10 cellular contexts compared by ENCODE assay signal in the genomic region with DNA sequence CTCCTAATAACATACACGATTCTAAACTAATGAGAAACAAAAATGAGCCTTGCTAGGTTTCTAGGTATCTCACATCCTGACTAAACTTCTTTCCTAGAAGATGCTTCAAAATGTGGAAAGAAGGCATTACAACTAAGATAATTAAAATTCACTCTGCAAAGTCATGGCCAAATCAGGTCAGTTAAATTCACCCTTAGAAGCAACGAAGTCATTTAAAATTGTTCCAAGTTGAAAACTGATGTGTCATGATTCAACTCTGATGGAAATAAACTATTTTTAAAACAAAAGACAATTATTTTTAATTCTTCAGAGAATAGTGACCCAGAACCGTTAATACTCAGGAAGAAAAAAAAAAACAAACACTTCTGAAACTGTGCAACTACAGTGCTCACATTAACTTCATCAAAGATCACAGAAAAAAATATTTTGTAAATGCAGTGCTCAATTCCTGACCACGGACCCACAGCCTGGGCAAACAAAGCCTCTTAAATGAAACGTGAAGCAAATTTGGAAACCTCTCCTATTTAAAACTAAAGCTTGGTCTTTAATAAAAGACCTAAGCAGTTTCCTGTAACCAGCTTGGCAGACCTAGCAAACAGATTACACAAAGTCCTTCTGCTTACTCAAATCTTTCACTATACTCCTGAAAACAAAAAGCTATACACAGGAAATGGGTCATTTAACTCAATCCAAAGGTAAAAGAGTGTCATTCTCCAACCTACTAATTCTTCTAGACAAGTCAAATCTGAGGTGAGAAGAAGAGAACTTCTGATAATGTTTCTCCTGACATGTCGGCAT. TPM values are rescaled to one million over a fixed set of nuclear protein-coding genes. Genes with fewer than 3 reads are reported as not detected.
DNase-seq lines count a peak whose midpoint lies in the region; ATAC-seq and TF ChIP-seq lines count a peak whose summit lies in the region.
"Had no signal": no experiment of that assay in that cellular context is flagged by ENCODE, and none has a peak within 500 bp of the region (broad histone marks: within the 10 kb centered on the region; RNA-seq: fewer than 3 reads in every experiment).

No MANE protein-coding gene starts in this region.

- peaks cover 6% of the 10 kb centered on the region for H3K9me3 Mint-ChIP-seq in chondrocyte (ENCODE audit: low read depth)
- H3K9me3 Mint-ChIP-seq in activated CD4-positive, alpha-beta T cell treated with anti-CD3 and anti-CD28 coated beads, Interleukin-2, amount 10 ng/mL, durations not matched to agents 7 days and 5 days, result no peaks in the 10 kb centered on the region

- ATAC-seq in HG03095 (IDR thresholded peaks at IDR 0.05; ENCODE audit: unreplicated experiment), result no peak
- ATAC-seq in HG02610 (IDR thresholded peaks at IDR 0.05; ENCODE audit: unreplicated experiment), result no peak

- peaks cover 64% of the 10 kb centered on the region for H3K4me1 Mint-ChIP-seq in chondrocyte (ENCODE audit: low read depth)
- H3K4me1 Mint-ChIP-seq in activated CD4-positive, alpha-beta T cell treated with anti-CD3 and anti-CD28 coated beads, Interleukin-2, amount 10 ng/mL, durations not matched to agents 7 days and 5 days, result peaks cover 11% of the 10 kb centered on the region

- no peaks in the 10 kb centered on the region for H3K79me2 ChIP-seq in KMS-11 (ENCODE audit: insufficient read depth, low read depth)

- H3K9ac ChIP-seq in KMS-11, result peak overlapping the region; percentile 65

- TF ChIP-seq CTCF in KMS-11 (conservative IDR thresholded peaks at IDR 0.05; ENCODE audit: low read depth, low read length) (no peak), chondrocyte (IDR thresholded peaks at IDR 0.05) (no peak)

- H3K27me3 ChIP-seq in KMS-11 (ENCODE audit: insufficient read depth, low read depth), result no peaks in the 10 kb centered on the region

- H3K27ac Mint-ChIP-seq in chondrocyte (ENCODE audit: unreplicated experiment), result peak overlapping the region; percentile 86
- no peak overlapping the region for H3K27ac Mint-ChIP-seq in activated CD4-positive, alpha-beta T cell treated with anti-CD3 and anti-CD28 coated beads, Interleukin-2, amount 10 ng/mL, durations not matched to agents 7 days and 5 days

- no peaks in the 10 kb centered on the region for H4K20me1 ChIP-seq in KMS-11 (ENCODE audit: insufficient read depth)

- H3K36me3 ChIP-seq in KMS-11 (ENCODE audit: insufficient read depth), result no peaks in the 10 kb centered on the region

- H3K27ac ChIP-seq in KMS-11, result peak overlapping the region; percentile 89

- no peak overlapping the region for H3K4me3 Mint-ChIP-seq in chondrocyte (ENCODE audit: unreplicated experiment)
- H3K4me3 Mint-ChIP-seq in activated CD4-positive, alpha-beta T cell treated with anti-CD3 and anti-CD28 coated beads, Interleukin-2, amount 10 ng/mL, durations not matched to agents 7 days and 5 days, result no peak overlapping the region

- no peaks in the 10 kb centered on the region for H3K27me3 Mint-ChIP-seq in chondrocyte (ENCODE audit: low read depth)
- H3K27me3 Mint-ChIP-seq in activated CD4-positive, alpha-beta T cell treated with anti-CD3 and anti-CD28 coated beads, Interleukin-2, amount 10 ng/mL, durations not matched to agents 7 days and 5 days, result no peaks in the 10 kb centered on the region

- peak overlapping the region; percentile 65 for H2AFZ ChIP-seq in KMS-11 (ENCODE audit: low read depth)

- no peak overlapping the region for H3K4me3 ChIP-seq in KMS-11 (IDR thresholded peaks at IDR 0.05; ENCODE audit: insufficient read depth, low read depth, low read length)

- CTCF ChIA-PET in activated CD4-positive, alpha-beta T cell treated with anti-CD3 and anti-CD28 coated beads, Interleukin-2, amount 10 ng/mL, durations not matched to agents 7 days and 5 days (lab: Charles Lee), result interaction anchor here (0.6 kb wide), 1 partner anchor 528 kb away, joined by 5 read pairs; no protein-coding TSS in a partner anchor

- DNase-seq in AG20443 (ENCODE audit: low spot score) (peak; percentile 11), chondrocyte (ENCODE audit: low spot score) (no peak), lung microvascular endothelial cell (ENCODE audit: low read depth in 2 of 2) (peak; percentile 28 to 50), NCI-H1436 treated with DMSO at 0.1 percent for 48 hours (lab: John Stamatoyannopoulos, UW) (no peak)
- no peak for DNase-seq in activated CD4-positive, alpha-beta T cell treated with anti-CD3 and anti-CD28 coated beads, Interleukin-2, amount 10 ng/mL, durations not matched to agents 7 days and 5 days
- DNase-seq: EL, NCI-H2029 had no signal

- peaks cover 42% of the 10 kb centered on the region for H3K4me1 ChIP-seq in KMS-11 (ENCODE audit: low read depth, poor library complexity, severe bottlenecking)

- POLR2A ChIA-PET in activated CD4-positive, alpha-beta T cell treated with anti-CD3 and anti-CD28 coated beads, Interleukin-2, amount 10 ng/mL, durations not matched to agents 7 days and 5 days (lab: Charles Lee), result no interaction called here

- H3K36me3 Mint-ChIP-seq in chondrocyte (ENCODE audit: low read depth), result no peaks in the 10 kb centered on the region
- H3K36me3 Mint-ChIP-seq in activated CD4-positive, alpha-beta T cell treated with anti-CD3 and anti-CD28 coated beads, Interleukin-2, amount 10 ng/mL, durations not matched to agents 7 days and 5 days (ENCODE audit: low read depth), result no peaks in the 10 kb centered on the region

- H3K4me2 ChIP-seq in KMS-11, result peak overlapping the region; percentile 79

RNA-seq across cellular contexts. Expression of a gene that starts 39.0 kb away (rescaled TPM):
- total RNA-seq in chondrocyte (18.4 to 66.1 TPM (median 23.1 TPM) in 3 replicates), lung microvascular endothelial cell (8.1 and 8.5 TPM in 2 replicates)
- 1 to 10 TPM in 1 of 2 experiments, under 1 TPM in 1; 0.62 to 1.2 TPM for total RNA-seq in activated CD4-positive, alpha-beta T cell treated with anti-CD3 and anti-CD28 coated beads, Interleukin-2, amount 10 ng/mL, durations not matched to agents 7 days and 5 days

Comparison
In these comparisons a context has a peak if more than half of its experiments do, and no peak if none do; other contexts are left out.
1. DNase-seq: peak in AG20443 (single experiment) and lung microvascular endothelial cell (2 of 2); none in chondrocyte (single experiment), activated CD4-positive, alpha-beta T cell treated with anti-CD3 and anti-CD28 coated beads, Interleukin-2, amount 10 ng/mL, durations not matched to agents 7 days and 5 days (single experiment) and NCI-H1436 treated with DMSO at 0.1 percent for 48 hours (single experiment).